ENCODE assay signal across 8 cellular contexts in genomic region chr19:11378319-11379189, GRCh38. TPM values are rescaled to one million over a fixed set of nuclear protein-coding genes. Genes with fewer than 3 reads are reported as not detected.
DNase-seq lines count a peak whose midpoint lies in the region; ATAC-seq and TF ChIP-seq lines count a peak whose summit lies in the region.

No MANE protein-coding gene starts in this region.

- H3K9me3 Mint-ChIP-seq in Calu3 (ENCODE audit: low read depth, unreplicated experiment) (no peaks in the 10 kb centered on the region), HFFc6 (no peaks in the 10 kb centered on the region)
- no peaks in the 10 kb centered on the region for H3K9me3 Mint-ChIP-seq in T-helper 2 cell treated with Interferon-gamma antibody and Interleukin-4, amounts not matched to agents 5 μg/mL and 100 μg/mL, for 36 hours

- intact Hi-C loops in Calu3 (cut with micrococcal nuclease; ENCODE audit: unreplicated experiment), result loop anchor here (10.0 kb wide), 1 partner anchor 54 kb away; no protein-coding TSS in a partner anchor
- intact Hi-C loops in esophagus squamous epithelium (cut with DNase I), result no loop called here

- no peaks in the 10 kb centered on the region for H3K9me3 ChIP-seq in esophagus squamous epithelium
- H3K9me3 ChIP-seq in trophoblast cell (ENCODE audit: insufficient read depth, low read depth, low read length), result peaks cover 2% of the 10 kb centered on the region
- no peaks in the 10 kb centered on the region for H3K9me3 ChIP-seq in effector memory CD4-positive, alpha-beta T cell (ENCODE audit: control insufficient read depth, low read length)

- peaks cover 29% of the 10 kb centered on the region for H3K4me1 Mint-ChIP-seq in Calu3 (ENCODE audit: low read depth, unreplicated experiment)
- peaks cover 49% of the 10 kb centered on the region for H3K4me1 Mint-ChIP-seq in HFFc6 (ENCODE audit: low read depth)
- peaks cover 38% of the 10 kb centered on the region for H3K4me1 Mint-ChIP-seq in T-helper 2 cell treated with Interferon-gamma antibody and Interleukin-4, amounts not matched to agents 5 μg/mL and 100 μg/mL, for 36 hours (ENCODE audit: low read depth)

- H3K14ac ChIP-seq in trophoblast cell (ENCODE audit: low read length), result no peak overlapping the region

- BruUV-seq in Calu3 (replicated peaks; lab: Mats Ljungman, UMichigan), result no TSS peak

- no peak overlapping the region for H3K9ac ChIP-seq in trophoblast cell (ENCODE audit: low read length)

- DNase-seq in Calu3, result peak; percentile 45
- peak; percentile 81 for DNase-seq in HFFc6
- DNase-seq in T-helper 2 cell treated with Interferon-gamma antibody and Interleukin-4, amounts not matched to agents 5 μg/mL and 100 μg/mL, for 36 hours (ENCODE audit: low spot score), result no peak
- no peak for DNase-seq in esophagus squamous epithelium (lab: John Stamatoyannopoulos, UW)
- peak; percentile 30 to 67 for DNase-seq in trophoblast cell
- DNase-seq in effector memory CD4-positive, alpha-beta T cell, result no peak

- H3K36me3 Mint-ChIP-seq in Calu3 (ENCODE audit: insufficient read depth, unreplicated experiment) (peaks cover 41% of the 10 kb centered on the region), HFFc6 (ENCODE audit: low read depth) (no peaks in the 10 kb centered on the region; the same call in 1 of the 2 replicates)
- H3K36me3 Mint-ChIP-seq in T-helper 2 cell treated with Interferon-gamma antibody and Interleukin-4, amounts not matched to agents 5 μg/mL and 100 μg/mL, for 36 hours (ENCODE audit: low read depth), result peaks cover 16% of the 10 kb centered on the region

- H3K4me1 ChIP-seq in esophagus squamous epithelium (peaks cover 41 to 84% (median 69%) of the 10 kb centered on the region in 3 donors), trophoblast cell (ENCODE audit: control insufficient read depth in 1 of 2, insufficient read depth in 2 of 2, low read length in 2 of 2) (peaks cover 21 to 25% of the 10 kb centered on the region in 2 experiments)
- H3K4me1 ChIP-seq in effector memory CD4-positive, alpha-beta T cell (ENCODE audit: control insufficient read depth, insufficient read depth, low read length, poor library complexity, severe bottlenecking), result peaks cover 39% of the 10 kb centered on the region

- no peak overlapping the region for H3K4me2 ChIP-seq in trophoblast cell (ENCODE audit: low read length)

- H3K36me3 ChIP-seq in esophagus squamous epithelium, result no peaks in the 10 kb centered on the region
- H3K36me3 ChIP-seq in trophoblast cell (ENCODE audit: control insufficient read depth in 1 of 2, insufficient read depth in 2 of 2, low read length in 2 of 2), result no peaks in the 10 kb centered on the region
- peaks cover 6% of the 10 kb centered on the region for H3K36me3 ChIP-seq in effector memory CD4-positive, alpha-beta T cell (ENCODE audit: control insufficient read depth, insufficient read depth, low read length)

- H2BK12ac ChIP-seq in trophoblast cell (ENCODE audit: low read length), result no peak overlapping the region

- no peak for TF ChIP-seq POLR2A in esophagus squamous epithelium (IDR thresholded peaks at IDR 0.05)

- H2BK120ac ChIP-seq in trophoblast cell (ENCODE audit: insufficient read depth, low read length, poor library complexity), result no peak overlapping the region

- H3K4me3 ChIP-seq in esophagus squamous epithelium (no peak overlapping the region), trophoblast cell (ENCODE audit: low read depth, low read length) (no peak overlapping the region)
- H3K4me3 ChIP-seq in effector memory CD4-positive, alpha-beta T cell (ENCODE audit: insufficient read depth, low read depth, low read length, poor library complexity, severe bottlenecking), result no peak overlapping the region

- TF ChIP-seq CTCF in Calu3 (IDR thresholded peaks at IDR 0.05; ENCODE audit: unreplicated experiment) (no peak), HFFc6 (IDR thresholded peaks at IDR 0.05) (peak; percentile 75), esophagus squamous epithelium (IDR thresholded peaks at IDR 0.05) (peak in 5 of 6 experiments; percentile 11 to 48 (median 31))

- no peak overlapping the region for H4K91ac ChIP-seq in trophoblast cell (ENCODE audit: low read depth, low read length)

- no peak overlapping the region for H2AK5ac ChIP-seq in trophoblast cell (ENCODE audit: low read length)

- H3K27ac ChIP-seq in esophagus squamous epithelium (peak overlapping the region; percentile 21 to 73 (median 55)), trophoblast cell (ENCODE audit: low read depth, low read length) (no peak overlapping the region)
- no peak overlapping the region for H3K27ac ChIP-seq in effector memory CD4-positive, alpha-beta T cell (ENCODE audit: insufficient read depth, low read length, poor library complexity, severe bottlenecking)

- H4K8ac ChIP-seq in trophoblast cell (ENCODE audit: low read depth, low read length), result no peak overlapping the region

- H3K4me3 Mint-ChIP-seq in Calu3 (ENCODE audit: low read depth, unreplicated experiment), result no peak overlapping the region
- H3K4me3 Mint-ChIP-seq in HFFc6, result peak overlapping the region; percentile 64
- H3K4me3 Mint-ChIP-seq in T-helper 2 cell treated with Interferon-gamma antibody and Interleukin-4, amounts not matched to agents 5 μg/mL and 100 μg/mL, for 36 hours, result no peak overlapping the region

- no peak overlapping the region for H4K12ac ChIP-seq in trophoblast cell (ENCODE audit: low read depth, low read length)

- peaks cover 7% of the 10 kb centered on the region for H3K79me1 ChIP-seq in trophoblast cell (ENCODE audit: low read length)

- H2AFZ ChIP-seq in trophoblast cell (ENCODE audit: insufficient read depth, low read length, poor library complexity), result no peak overlapping the region

- 20% methylated on average over 1 to 2 of the region's 8 CpGs for WGBS in esophagus squamous epithelium, 2 donors
- WGBS in trophoblast cell (ENCODE audit: extremely low coverage, insufficient coverage, insufficient read length), result no CpG with 5 or more reads among the region's 8 CpGs

- CTCF ChIA-PET in Calu3 (lab: Charles Lee), result no interaction called here

- no peak overlapping the region for H3K18ac ChIP-seq in trophoblast cell (ENCODE audit: low read length)

- H3K27ac Mint-ChIP-seq in Calu3 (ENCODE audit: unreplicated experiment) (peak overlapping the region; percentile 60), HFFc6 (peak overlapping the region; percentile 94)
- H3K27ac Mint-ChIP-seq in T-helper 2 cell treated with Interferon-gamma antibody and Interleukin-4, amounts not matched to agents 5 μg/mL and 100 μg/mL, for 36 hours, result peak overlapping the region; percentile 69

- H3K79me2 ChIP-seq in trophoblast cell (ENCODE audit: control insufficient read depth, insufficient read depth, low read length, poor library complexity), result peaks cover 5% of the 10 kb centered on the region

- ATAC-seq in GM21381 (IDR thresholded peaks at IDR 0.05; ENCODE audit: unreplicated experiment), result no peak
- no peak for ATAC-seq in GM18861 (IDR thresholded peaks at IDR 0.05; ENCODE audit: unreplicated experiment)

- H3K27me3 Mint-ChIP-seq in Calu3 (ENCODE audit: unreplicated experiment), result no peaks in the 10 kb centered on the region
- no peaks in the 10 kb centered on the region; the same call in 1 of the 2 replicates for H3K27me3 Mint-ChIP-seq in HFFc6 (ENCODE audit: insufficient read depth)
- peaks cover 12% of the 10 kb centered on the region for H3K27me3 Mint-ChIP-seq in T-helper 2 cell treated with Interferon-gamma antibody and Interleukin-4, amounts not matched to agents 5 μg/mL and 100 μg/mL, for 36 hours (ENCODE audit: low read depth)

- H3K23ac ChIP-seq in trophoblast cell (ENCODE audit: low read length), result no peak overlapping the region

- H2BK5ac ChIP-seq in trophoblast cell (ENCODE audit: low read depth, low read length, poor library complexity), result no peak overlapping the region

- H3K27me3 ChIP-seq in esophagus squamous epithelium (peaks cover 0 to 21% (median 2%) of the 10 kb centered on the region in 4 donors), trophoblast cell (ENCODE audit: insufficient read depth, low read length) (no peaks in the 10 kb centered on the region)
- H3K27me3 ChIP-seq in effector memory CD4-positive, alpha-beta T cell (replicated peaks; ENCODE audit: control insufficient read depth, insufficient read depth, low read length, poor library complexity, severe bottlenecking), result peaks cover 9% of the 10 kb centered on the region

- H3K4ac ChIP-seq in trophoblast cell (ENCODE audit: low read depth, low read length), result no peak overlapping the region

RNA-seq across cellular contexts. Expression of gene SWSAP1, which starts 4.1 kb away (rescaled TPM):
- total RNA-seq in Calu3 (2022) (1.7 and 2.0 TPM in 2 replicates), esophagus squamous epithelium (1 to 10 TPM; 1.0 to 2.9 (median 1.3) TPM)
- 1 to 10 TPM; 1.2 to 2.2 (median 1.6) TPM for total RNA-seq in HFFc6 (2021; fragmentation: NEBNext Ultra II Directional; extraction: Animal tissue kit (Norgen Biotek cat#: 25700))
- polyA plus RNA-seq in trophoblast cell (2013), result 3.2 and 3.6 TPM in 2 replicates

RNA-seq across cellular contexts. Expression of gene EPOR, which starts 5.6 kb away (rescaled TPM):
- 5.9 and 6.1 TPM in 2 replicates for total RNA-seq in Calu3 (2022)
- 1 to 10 TPM; 6.1 to 8.3 (median 7.1) TPM for total RNA-seq in HFFc6 (2021; fragmentation: NEBNext Ultra II Directional; extraction: Animal tissue kit (Norgen Biotek cat#: 25700))
- 1 to 10 TPM in 2 of 4 donors, under 1 TPM in 2; 0.35 to 6.2 (median 1.0) TPM for total RNA-seq in esophagus squamous epithelium
- 5.1 and 5.2 TPM in 2 replicates for polyA plus RNA-seq in trophoblast cell (2013)

RNA-seq across cellular contexts. Expression of gene PLPPR2, which starts 23.3 kb away (rescaled TPM):
- total RNA-seq in Calu3 (2022) (7.8 and 8.2 TPM in 2 replicates), esophagus squamous epithelium (10 to 100 TPM in 1 of 4 donors, 1 to 10 TPM in 3; 5.1 to 14.2 (median 9.7) TPM)
- 10 to 100 TPM; 52.4 to 82.2 (median 59.7) TPM for total RNA-seq in HFFc6 (2021; fragmentation: NEBNext Ultra II Directional; extraction: Animal tissue kit (Norgen Biotek cat#: 25700))
- polyA plus RNA-seq in trophoblast cell (2013), result 3.7 and 3.9 TPM in 2 replicates

RNA-seq across cellular contexts. Expression of gene CCDC159, which starts 32.2 kb away (rescaled TPM):
- total RNA-seq in Calu3 (2022), result 11.8 and 13.2 TPM in 2 replicates
- 10 to 100 TPM in 4 of 6 experiments, 1 to 10 TPM in 2; 7.7 to 11.8 (median 10.4) TPM for total RNA-seq in HFFc6 (2021; fragmentation: NEBNext Ultra II Directional; extraction: Animal tissue kit (Norgen Biotek cat#: 25700))
- 10 to 100 TPM in 1 of 4 donors, 1 to 10 TPM in 3; 5.7 to 17.7 (median 8.0) TPM for total RNA-seq in esophagus squamous epithelium
- polyA plus RNA-seq in trophoblast cell (2013), result 8.3 and 9.9 TPM in 2 replicates

RNA-seq across cellular contexts. Expression of gene TMEM205, which starts 32.5 kb away (rescaled TPM):
- 82.0 and 94.4 TPM in 2 replicates for total RNA-seq in Calu3 (2022)
- 10 to 100 TPM; 36.9 to 51.8 (median 46.5) TPM for total RNA-seq in HFFc6 (2021; fragmentation: NEBNext Ultra II Directional; extraction: Animal tissue kit (Norgen Biotek cat#: 25700))
- 100 to 1,000 TPM in 2 of 4 donors, 10 to 100 TPM in 2; 80.1 to 173 (median 129) TPM for total RNA-seq in esophagus squamous epithelium
- 42.9 and 43.7 TPM in 2 replicates for polyA plus RNA-seq in trophoblast cell (2013)

Comparison
In these comparisons a context has a peak if more than half of its experiments do, and no peak if none do; other contexts are left out.
1. DNase-seq: peak in Calu3 (single experiment), HFFc6 (single experiment) and trophoblast cell (2 of 2); none in T-helper 2 cell treated with Interferon-gamma antibody and Interleukin-4, amounts not matched to agents 5 μg/mL and 100 μg/mL, for 36 hours (single experiment), esophagus squamous epithelium (single experiment) and effector memory CD4-positive, alpha-beta T cell (0 of 3).
2. H3K27ac ChIP-seq: peak in esophagus squamous epithelium (4 of 4); none in trophoblast cell (single experiment) and effector memory CD4-positive, alpha-beta T cell (single experiment).
3. Peak in every context shown above with its lines, with median percentiles within 50 percentile points of each other: H3K27ac Mint-ChIP-seq.